In the genomic region with DNA sequence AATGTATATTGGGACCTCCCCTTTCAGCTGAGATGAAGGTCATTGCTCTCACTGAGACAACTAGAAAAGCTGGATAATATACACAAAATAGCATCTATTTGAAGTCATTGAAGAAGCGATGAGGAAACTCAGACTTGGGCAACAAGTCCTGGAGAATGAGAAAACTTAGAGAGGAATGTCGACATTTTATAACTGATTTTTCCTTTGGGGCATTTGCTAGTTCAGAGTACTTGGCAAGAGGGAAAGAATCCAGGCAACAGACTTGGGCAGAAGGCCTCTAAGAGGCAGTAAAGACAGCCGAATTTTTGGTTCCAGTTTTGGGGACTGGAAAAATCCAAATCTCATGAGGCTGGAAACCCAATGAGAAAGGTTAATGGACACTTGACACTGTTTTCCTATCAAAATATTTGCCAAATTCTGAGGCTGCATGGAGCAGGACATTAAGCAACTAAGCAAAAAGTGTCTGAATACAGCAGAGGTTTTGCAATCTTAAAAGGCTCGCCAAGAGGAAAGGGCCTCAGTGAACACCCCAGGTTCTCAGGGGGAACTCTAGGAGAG, we compare ENCODE assay signal across 1 cellular context.
TF ChIP-seq lines count a peak whose summit lies in the region.

No MANE protein-coding gene starts in this region.

TF ChIP-seq in H1, 55 proteins besides CTCF, POLR2A, EP300 and RAD21 (continued from another document):
- TF ChIP-seq, protein P1, sequence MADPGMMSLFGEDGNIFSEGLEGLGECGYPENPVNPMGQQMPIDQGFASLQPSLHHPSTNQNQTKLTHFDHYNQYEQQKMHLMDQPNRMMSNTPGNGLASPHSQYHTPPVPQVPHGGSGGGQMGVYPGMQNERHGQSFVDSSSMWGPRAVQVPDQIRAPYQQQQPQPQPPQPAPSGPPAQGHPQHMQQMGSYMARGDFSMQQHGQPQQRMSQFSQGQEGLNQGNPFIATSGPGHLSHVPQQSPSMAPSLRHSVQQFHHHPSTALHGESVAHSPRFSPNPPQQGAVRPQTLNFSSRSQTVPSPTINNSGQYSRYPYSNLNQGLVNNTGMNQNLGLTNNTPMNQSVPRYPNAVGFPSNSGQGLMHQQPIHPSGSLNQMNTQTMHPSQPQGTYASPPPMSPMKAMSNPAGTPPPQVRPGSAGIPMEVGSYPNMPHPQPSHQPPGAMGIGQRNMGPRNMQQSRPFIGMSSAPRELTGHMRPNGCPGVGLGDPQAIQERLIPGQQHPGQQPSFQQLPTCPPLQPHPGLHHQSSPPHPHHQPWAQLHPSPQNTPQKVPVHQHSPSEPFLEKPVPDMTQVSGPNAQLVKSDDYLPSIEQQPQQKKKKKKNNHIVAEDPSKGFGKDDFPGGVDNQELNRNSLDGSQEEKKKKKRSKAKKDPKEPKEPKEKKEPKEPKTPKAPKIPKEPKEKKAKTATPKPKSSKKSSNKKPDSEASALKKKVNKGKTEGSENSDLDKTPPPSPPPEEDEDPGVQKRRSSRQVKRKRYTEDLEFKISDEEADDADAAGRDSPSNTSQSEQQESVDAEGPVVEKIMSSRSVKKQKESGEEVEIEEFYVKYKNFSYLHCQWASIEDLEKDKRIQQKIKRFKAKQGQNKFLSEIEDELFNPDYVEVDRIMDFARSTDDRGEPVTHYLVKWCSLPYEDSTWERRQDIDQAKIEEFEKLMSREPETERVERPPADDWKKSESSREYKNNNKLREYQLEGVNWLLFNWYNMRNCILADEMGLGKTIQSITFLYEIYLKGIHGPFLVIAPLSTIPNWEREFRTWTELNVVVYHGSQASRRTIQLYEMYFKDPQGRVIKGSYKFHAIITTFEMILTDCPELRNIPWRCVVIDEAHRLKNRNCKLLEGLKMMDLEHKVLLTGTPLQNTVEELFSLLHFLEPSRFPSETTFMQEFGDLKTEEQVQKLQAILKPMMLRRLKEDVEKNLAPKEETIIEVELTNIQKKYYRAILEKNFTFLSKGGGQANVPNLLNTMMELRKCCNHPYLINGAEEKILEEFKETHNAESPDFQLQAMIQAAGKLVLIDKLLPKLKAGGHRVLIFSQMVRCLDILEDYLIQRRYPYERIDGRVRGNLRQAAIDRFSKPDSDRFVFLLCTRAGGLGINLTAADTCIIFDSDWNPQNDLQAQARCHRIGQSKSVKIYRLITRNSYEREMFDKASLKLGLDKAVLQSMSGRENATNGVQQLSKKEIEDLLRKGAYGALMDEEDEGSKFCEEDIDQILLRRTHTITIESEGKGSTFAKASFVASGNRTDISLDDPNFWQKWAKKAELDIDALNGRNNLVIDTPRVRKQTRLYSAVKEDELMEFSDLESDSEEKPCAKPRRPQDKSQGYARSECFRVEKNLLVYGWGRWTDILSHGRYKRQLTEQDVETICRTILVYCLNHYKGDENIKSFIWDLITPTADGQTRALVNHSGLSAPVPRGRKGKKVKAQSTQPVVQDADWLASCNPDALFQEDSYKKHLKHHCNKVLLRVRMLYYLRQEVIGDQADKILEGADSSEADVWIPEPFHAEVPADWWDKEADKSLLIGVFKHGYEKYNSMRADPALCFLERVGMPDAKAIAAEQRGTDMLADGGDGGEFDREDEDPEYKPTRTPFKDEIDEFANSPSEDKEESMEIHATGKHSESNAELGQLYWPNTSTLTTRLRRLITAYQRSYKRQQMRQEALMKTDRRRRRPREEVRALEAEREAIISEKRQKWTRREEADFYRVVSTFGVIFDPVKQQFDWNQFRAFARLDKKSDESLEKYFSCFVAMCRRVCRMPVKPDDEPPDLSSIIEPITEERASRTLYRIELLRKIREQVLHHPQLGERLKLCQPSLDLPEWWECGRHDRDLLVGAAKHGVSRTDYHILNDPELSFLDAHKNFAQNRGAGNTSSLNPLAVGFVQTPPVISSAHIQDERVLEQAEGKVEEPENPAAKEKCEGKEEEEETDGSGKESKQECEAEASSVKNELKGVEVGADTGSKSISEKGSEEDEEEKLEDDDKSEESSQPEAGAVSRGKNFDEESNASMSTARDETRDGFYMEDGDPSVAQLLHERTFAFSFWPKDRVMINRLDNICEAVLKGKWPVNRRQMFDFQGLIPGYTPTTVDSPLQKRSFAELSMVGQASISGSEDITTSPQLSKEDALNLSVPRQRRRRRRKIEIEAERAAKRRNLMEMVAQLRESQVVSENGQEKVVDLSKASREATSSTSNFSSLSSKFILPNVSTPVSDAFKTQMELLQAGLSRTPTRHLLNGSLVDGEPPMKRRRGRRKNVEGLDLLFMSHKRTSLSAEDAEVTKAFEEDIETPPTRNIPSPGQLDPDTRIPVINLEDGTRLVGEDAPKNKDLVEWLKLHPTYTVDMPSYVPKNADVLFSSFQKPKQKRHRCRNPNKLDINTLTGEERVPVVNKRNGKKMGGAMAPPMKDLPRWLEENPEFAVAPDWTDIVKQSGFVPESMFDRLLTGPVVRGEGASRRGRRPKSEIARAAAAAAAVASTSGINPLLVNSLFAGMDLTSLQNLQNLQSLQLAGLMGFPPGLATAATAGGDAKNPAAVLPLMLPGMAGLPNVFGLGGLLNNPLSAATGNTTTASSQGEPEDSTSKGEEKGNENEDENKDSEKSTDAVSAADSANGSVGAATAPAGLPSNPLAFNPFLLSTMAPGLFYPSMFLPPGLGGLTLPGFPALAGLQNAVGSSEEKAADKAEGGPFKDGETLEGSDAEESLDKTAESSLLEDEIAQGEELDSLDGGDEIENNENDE (IDR thresholded peaks at IDR 0.05; ENCODE audit: insufficient replicate concordance, low read length): no peak
- TF ChIP-seq POLR2AphosphoS5 (IDR thresholded peaks at IDR 0.05; ENCODE audit: low read depth, low read length): no peak
